Comparison of ENCODE assay signal across 20 cellular contexts in the genomic region with DNA sequence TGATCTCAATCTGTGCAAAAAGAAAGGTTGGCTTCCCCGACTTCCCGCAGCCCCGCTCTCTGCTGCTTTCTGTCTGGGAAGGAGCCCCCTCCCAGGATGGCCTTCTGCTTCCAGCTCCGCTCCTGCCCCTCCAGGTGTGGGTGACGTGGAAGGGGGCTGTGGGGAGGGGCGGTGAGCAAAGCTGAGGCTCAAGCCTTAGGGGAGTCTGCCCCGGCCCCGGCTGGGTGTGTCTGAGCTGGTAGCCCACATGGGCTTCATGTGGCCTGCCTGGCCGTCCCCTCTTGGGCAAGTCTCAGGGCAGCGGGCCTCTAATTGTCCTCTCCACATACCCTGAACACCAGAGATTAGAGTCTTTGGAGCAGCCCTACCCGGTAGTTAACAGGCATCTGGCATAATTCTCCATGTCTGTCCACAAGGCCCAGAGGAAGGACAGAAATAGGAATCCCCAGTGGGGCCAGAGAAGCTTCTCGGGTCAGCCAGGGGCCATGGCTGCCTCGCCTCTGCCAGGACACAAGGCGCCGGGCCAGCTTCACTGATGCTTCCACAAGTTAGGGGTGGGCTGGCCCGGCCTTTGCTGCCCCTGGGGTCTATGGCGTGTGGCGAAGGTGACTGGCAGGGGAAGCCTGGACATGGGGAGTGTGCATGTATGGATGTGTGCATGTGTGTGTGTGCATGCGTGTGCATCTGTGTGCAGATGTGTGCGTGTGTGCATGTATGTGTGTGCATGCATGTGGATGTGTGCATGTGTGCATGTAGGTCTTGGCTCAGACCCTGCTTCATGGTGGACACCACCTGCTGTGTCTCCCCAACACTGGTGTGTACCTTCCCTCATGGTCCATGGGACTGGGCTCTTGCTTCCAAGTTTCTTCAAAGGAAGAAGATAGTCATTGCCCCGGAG. TPM values are rescaled to one million over a fixed set of nuclear protein-coding genes. Genes with fewer than 3 reads are reported as not detected.
"Had no signal": no experiment of that assay in that cellular context is flagged by ENCODE, and none has a peak within 500 bp of the region (broad histone marks: within the 10 kb centered on the region; RNA-seq: fewer than 3 reads in every experiment).

No MANE protein-coding gene starts in this region.

- H3K27ac ChIP-seq: sigmoid colon, SK-N-MC, thyroid gland had no signal

- H3K9me3 ChIP-seq: sigmoid colon, thyroid gland had no signal

- H3K9me3 Mint-ChIP-seq: activated T-helper 17 cell treated with anti-CD3 and anti-CD28 coated beads, Interleukin-2, amount 50 U/mL, for 72 hours; dendritic cell treated with granulocyte-macrophage colony-stimulating factor and Interleukin-4, amounts not matched to agents 40 ng/mL and 50 ng/mL, for 4 days; natural killer cell treated with Interleukin-12 subunit alpha and Interleukin-12 subunit beta and Interleukin-15 and Interleukin-18, amount 100 ng/mL, for 72 hours; stimulated activated memory B cell treated with anti-CD40 and anti-IgM and Interleukin-4, amounts not matched to agents 10 μg/mL and 1 μg/mL and 100 μg/mL, for 72 hours had no signal

- H3K36me3 Mint-ChIP-seq: brain; natural killer cell treated with Interleukin-12 subunit alpha and Interleukin-12 subunit beta and Interleukin-15 and Interleukin-18, amount 100 ng/mL, for 72 hours; stimulated activated memory B cell treated with anti-CD40 and anti-IgM and Interleukin-4, amounts not matched to agents 10 μg/mL and 1 μg/mL and 100 μg/mL, for 72 hours had no signal

- H3K36me3 ChIP-seq: sigmoid colon, thyroid gland had no signal

- H3K27ac Mint-ChIP-seq: activated T-helper 17 cell treated with anti-CD3 and anti-CD28 coated beads, Interleukin-2, amount 50 U/mL, for 72 hours; dendritic cell treated with granulocyte-macrophage colony-stimulating factor and Interleukin-4, amounts not matched to agents 40 ng/mL and 50 ng/mL, for 4 days; natural killer cell treated with Interleukin-12 subunit alpha and Interleukin-12 subunit beta and Interleukin-15 and Interleukin-18, amount 100 ng/mL, for 72 hours; stimulated activated memory B cell treated with anti-CD40 and anti-IgM and Interleukin-4, amounts not matched to agents 10 μg/mL and 1 μg/mL and 100 μg/mL, for 72 hours had no signal

- DNase-seq: activated CD4-positive, alpha-beta T cell treated with anti-CD3 and anti-CD28 coated beads, Interleukin-2, amount 50 U/mL, for 4 hours; activated CD4-positive, CD25-positive, alpha-beta regulatory T cell treated with anti-CD3 and anti-CD28 coated beads, Interleukin-2, amount 50 U/mL, for 72 hours; activated naive CD4-positive, alpha-beta T cell treated with anti-CD3 and anti-CD28 coated beads, Interleukin-2, amount 50 U/mL, for 16 hours; activated T-cell treated with anti-CD3 and anti-CD28 coated beads for 4 hours; cerebellar nuclear complex; hippocampal formation; mesendoderm; sigmoid colon; T-helper 9 cell; thyroid gland had no signal

- H3K4me3 Mint-ChIP-seq: activated T-helper 17 cell treated with anti-CD3 and anti-CD28 coated beads, Interleukin-2, amount 50 U/mL, for 72 hours; brain; dendritic cell treated with granulocyte-macrophage colony-stimulating factor and Interleukin-4, amounts not matched to agents 40 ng/mL and 50 ng/mL, for 4 days; natural killer cell treated with Interleukin-12 subunit alpha and Interleukin-12 subunit beta and Interleukin-15 and Interleukin-18, amount 100 ng/mL, for 72 hours; stimulated activated memory B cell treated with anti-CD40 and anti-IgM and Interleukin-4, amounts not matched to agents 10 μg/mL and 1 μg/mL and 100 μg/mL, for 72 hours had no signal

- H3K4me1 Mint-ChIP-seq: activated T-helper 17 cell treated with anti-CD3 and anti-CD28 coated beads, Interleukin-2, amount 50 U/mL, for 72 hours; brain; stimulated activated memory B cell treated with anti-CD40 and anti-IgM and Interleukin-4, amounts not matched to agents 10 μg/mL and 1 μg/mL and 100 μg/mL, for 72 hours had no signal

- H3K27me3 ChIP-seq: sigmoid colon, thyroid gland had no signal

- H3K4me3 ChIP-seq: sigmoid colon, SK-N-MC, thyroid gland had no signal

- H3K27me3 Mint-ChIP-seq: activated T-helper 17 cell treated with anti-CD3 and anti-CD28 coated beads, Interleukin-2, amount 50 U/mL, for 72 hours; brain; dendritic cell treated with granulocyte-macrophage colony-stimulating factor and Interleukin-4, amounts not matched to agents 40 ng/mL and 50 ng/mL, for 4 days; natural killer cell treated with Interleukin-12 subunit alpha and Interleukin-12 subunit beta and Interleukin-15 and Interleukin-18, amount 100 ng/mL, for 72 hours; stimulated activated memory B cell treated with anti-CD40 and anti-IgM and Interleukin-4, amounts not matched to agents 10 μg/mL and 1 μg/mL and 100 μg/mL, for 72 hours had no signal

- ATAC-seq: activated T-helper 17 cell treated with anti-CD3 and anti-CD28 coated beads, Interleukin-2, amount 50 U/mL, for 72 hours; natural killer cell treated with Interleukin-12 subunit alpha and Interleukin-12 subunit beta and Interleukin-15 and Interleukin-18, amount 100 ng/mL, for 72 hours; stimulated activated memory B cell treated with anti-CD40 and anti-IgM and Interleukin-4, amounts not matched to agents 10 μg/mL and 1 μg/mL and 100 μg/mL, for 72 hours had no signal

RNA-seq across cellular contexts. Expression of a gene that starts 24.1 kb away (rescaled TPM):
- total RNA-seq: activated T-helper 17 cell treated with anti-CD3 and anti-CD28 coated beads, Interleukin-2, amount 50 U/mL, for 72 hours; epithelial cell of proximal tubule; natural killer cell treated with Interleukin-12 subunit alpha and Interleukin-12 subunit beta and Interleukin-15 and Interleukin-18, amount 100 ng/mL, for 72 hours; pulmonary artery endothelial cell had no signal
- polyA plus RNA-seq: keratinocyte had no signal

RNA-seq across cellular contexts. Expression of a gene that starts 57.4 kb away (rescaled TPM):
- total RNA-seq: epithelial cell of proximal tubule; natural killer cell treated with Interleukin-12 subunit alpha and Interleukin-12 subunit beta and Interleukin-15 and Interleukin-18, amount 100 ng/mL, for 72 hours; osteoblast; pulmonary artery endothelial cell; thyroid gland had no signal
- polyA plus RNA-seq: keratinocyte had no signal
